Comparison of ENCODE assay signal across 20 cellular contexts in genomic region chr1:165539306-165539705, GRCh38. TPM values are rescaled to one million over a fixed set of nuclear protein-coding genes. Genes with fewer than 3 reads are reported as not detected.
DNase-seq lines count a peak whose midpoint lies in the region; ATAC-seq, FAIRE-seq and TF ChIP-seq lines count a peak whose summit lies in the region.
"Had no signal": no experiment of that assay in that cellular context is flagged by ENCODE, and none has a peak within 500 bp of the region (broad histone marks: within the 10 kb centered on the region; RNA-seq: fewer than 3 reads in every experiment).

No MANE protein-coding gene starts in this region.

- peak; percentile 28 for ATAC-seq in Right ventricle myocardium inferior
- peak in 2 of 4 donors; percentile 37 to 48 for ATAC-seq in heart left ventricle
- no peak for ATAC-seq in mucosa of descending colon
- ATAC-seq in gastroesophageal sphincter: no peak

- H3F3A ChIP-seq in PC-9 (ENCODE audit: insufficient read depth, low read depth): 0 out of 2 replicates have a peak, but pooled peaks cover 4% of the 10 kb centered on the region

- peaks cover 4 to 17% (median 8%) of the 10 kb centered on the region in 3 donors for H3K27me3 Mint-ChIP-seq in immature natural killer cell (ENCODE audit: low read depth in 3 of 3)

- H3K27me3 ChIP-seq in PC-9 (ENCODE audit: insufficient read depth, low read depth): 0 out of 2 replicates have a peak, but pooled peaks cover under 1% of the 10 kb centered on the region
- H3K27me3 ChIP-seq in heart left ventricle: peaks cover 0 to under 1% (median 0%) of the 10 kb centered on the region in 9 donors
- H3K27me3 ChIP-seq in gastroesophageal sphincter: peaks cover 3% of the 10 kb centered on the region
- H3K27me3 ChIP-seq: colonic mucosa, SJCRH30 had no signal

- H2AFZ ChIP-seq in PC-9: no peak overlapping the region
- H2AFZ ChIP-seq: parathyroid adenoma had no signal

- FAIRE-seq in urothelium cell line (lab: Jason Lieb, UNC): no peak

- no peaks in the 10 kb centered on the region for H3K9me2 ChIP-seq in PC-9 (ENCODE audit: insufficient read depth)

- no TSS peak for BruUV-seq in PC-9 (replicated peaks; lab: Mats Ljungman, UMichigan)

- no peaks in the 10 kb centered on the region for H3K4me1 Mint-ChIP-seq in immature natural killer cell

- intact Hi-C loops in Right ventricle myocardium inferior (cut with DNase I) (no loop called here), cardiac septum (cut with DNase I) (no loop called here), PC-9 (cut with micrococcal nuclease; ENCODE audit: unreplicated experiment) (no loop called here), heart left ventricle (cut with DNase I) (loop anchor here in 1 of 10 donors (5.0 kb wide), 1 partner anchor 87 kb away; no protein-coding TSS in a partner anchor), mucosa of descending colon (cut with DNase I, micrococcal nuclease) (no loop called here)

- no peak overlapping the region for H3K4me3 Mint-ChIP-seq in immature natural killer cell
- H3K4me3 Mint-ChIP-seq: H9 had no signal

- no peak for TF ChIP-seq CTCF in PC-9 (conservative IDR thresholded peaks at IDR 0.05)
- no peak for TF ChIP-seq CTCF in heart left ventricle (IDR thresholded peaks at IDR 0.05)
- no peak for TF ChIP-seq CTCF in mucosa of descending colon (IDR thresholded peaks at IDR 0.05)
- no peak for TF ChIP-seq CTCF in gastroesophageal sphincter (IDR thresholded peaks at IDR 0.05)

- no peak for TF ChIP-seq EP300 in gastroesophageal sphincter (IDR thresholded peaks at IDR 0.05)

- WGBS in heart left ventricle, 4 donors: 54 to 69% (median 67%) methylated on average over 4 of the region's 4 CpGs
- 86 to 96% methylated on average over 4 of the region's 4 CpGs for WGBS in gastroesophageal sphincter (ENCODE audit: low coverage in 1 of 2), 2 donors

- H3K4me2 ChIP-seq in PC-9: peak overlapping the region; percentile 46

- no peak overlapping the region for H3K27ac ChIP-seq in PC-9
- H3K27ac ChIP-seq in heart left ventricle: peak overlapping the region in 10 of 12 donors; percentile 35 to 87 (median 70)
- no peak overlapping the region for H3K27ac ChIP-seq in gastroesophageal sphincter
- H3K27ac ChIP-seq: colonic mucosa, HL-60, parathyroid adenoma, SJCRH30 had no signal

- H4K20me1 ChIP-seq in PC-9 (ENCODE audit: insufficient read depth): no peaks in the 10 kb centered on the region

- POLR2A ChIA-PET in PC-9 (lab: Charles Lee; ENCODE audit: unreplicated experiment): interaction anchor here (0.5 kb wide), 1 partner anchor 372 kb away, joined by 4 read pairs; no protein-coding TSS in a partner anchor

- H3K36me3 Mint-ChIP-seq in immature natural killer cell: no peaks in the 10 kb centered on the region

- no peak overlapping the region for H3K27ac Mint-ChIP-seq in immature natural killer cell
- H3K27ac Mint-ChIP-seq: activated T-helper 2 cell treated with anti-CD3 and anti-CD28 coated beads, Interferon-gamma antibody, Interleukin-2, Interleukin-4, amounts not matched to agents 10 μg/mL and 5 μg/mL and 100 μg/mL, durations not matched to agents 14 hours and 24 hours and 36 hours; H9 had no signal

- H3K36me3 ChIP-seq in PC-9 (ENCODE audit: low read depth) (no peaks in the 10 kb centered on the region), heart left ventricle (no peaks in the 10 kb centered on the region), mucosa of descending colon (ENCODE audit: low read depth) (no peaks in the 10 kb centered on the region), gastroesophageal sphincter (no peaks in the 10 kb centered on the region)
- H3K36me3 ChIP-seq: colonic mucosa, SJCRH30, thoracic aorta had no signal

- H3K4me1 ChIP-seq in PC-9 (replicated peaks; ENCODE audit: insufficient read depth) (peaks cover 11% of the 10 kb centered on the region), heart left ventricle (peaks cover 0 to 38% (median 21%) of the 10 kb centered on the region in 12 donors), mucosa of descending colon (ENCODE audit: low read depth) (no peaks in the 10 kb centered on the region), gastroesophageal sphincter (peaks cover 0 to 13% (median 5%) of the 10 kb centered on the region in 3 donors)
- H3K4me1 ChIP-seq: colonic mucosa had no signal

- DNase-seq in Right ventricle myocardium inferior (ENCODE audit: missing footprints) (no peak), cardiac septum (ENCODE audit: low spot score) (no peak), PC-9 (peak; percentile 39 to 90), heart left ventricle (no peak), urothelium cell line (ENCODE audit: low spot score) (peak; percentile 21), immature natural killer cell (no peak), mucosa of descending colon (no peak)
- DNase-seq: activated CD4-positive, alpha-beta T cell treated with anti-CD3 and anti-CD28 coated beads, Interleukin-2, amount 50 U/mL, for 48 hours; amniotic stem cell; colonic mucosa; DMS 273 treated with DMSO at 0.1 percent for 48 hours; H9; midbrain had no signal

- no peaks in the 10 kb centered on the region for H3K79me2 ChIP-seq in PC-9 (ENCODE audit: low read depth)
- H3K79me2 ChIP-seq: parathyroid adenoma had no signal

- H3K9me3 ChIP-seq in PC-9 (ENCODE audit: insufficient read depth, low read depth): no peaks in the 10 kb centered on the region
- no peaks in the 10 kb centered on the region for H3K9me3 ChIP-seq in heart left ventricle
- no peaks in the 10 kb centered on the region for H3K9me3 ChIP-seq in mucosa of descending colon
- no peaks in the 10 kb centered on the region for H3K9me3 ChIP-seq in gastroesophageal sphincter
- H3K9me3 ChIP-seq: colonic mucosa, SJCRH30, thoracic aorta had no signal

- H3K4me3 ChIP-seq in PC-9 (no peak overlapping the region), heart left ventricle (no peak overlapping the region), mucosa of descending colon (no peak overlapping the region), gastroesophageal sphincter (no peak overlapping the region)
- H3K4me3 ChIP-seq: colonic mucosa, SJCRH30, thoracic aorta had no signal

- no peak for TF ChIP-seq POLR2A in heart left ventricle (IDR thresholded peaks at IDR 0.05)
- no peak for TF ChIP-seq POLR2A in gastroesophageal sphincter (IDR thresholded peaks at IDR 0.05)

- H3K9me3 Mint-ChIP-seq in immature natural killer cell: peaks cover 0 to 1% (median 0%) of the 10 kb centered on the region in 6 donors
- H3K9me3 Mint-ChIP-seq: activated T-helper 2 cell treated with anti-CD3 and anti-CD28 coated beads, Interferon-gamma antibody, Interleukin-2, Interleukin-4, amounts not matched to agents 10 μg/mL and 5 μg/mL and 100 μg/mL, durations not matched to agents 14 hours and 24 hours and 36 hours; H9 had no signal

- CTCF ChIA-PET in PC-9 (lab: Charles Lee): no interaction called here

RNA-seq across cellular contexts. Expression of gene LRRC52, which starts 4.5 kb away (rescaled TPM):
- total RNA-seq in Right ventricle myocardium inferior (0.30 TPM), cardiac septum (not detected), PC-9 (2021) (not detected in 2 replicates), heart left ventricle (1 to 10 TPM in 1 of 9 donors, under 1 TPM in 4, not detected in 4; 0.17 to 1.0 (median 0.44) TPM), mucosa of descending colon (under 1 TPM in 1 of 3 donors, not detected in 2; 0.22 TPM), gastroesophageal sphincter (not detected)
- polyA plus RNA-seq in heart left ventricle (under 1 TPM; 0.12 to 0.15 TPM), immature natural killer cell (not detected)
- total RNA-seq: activated T-helper 2 cell treated with anti-CD3 and anti-CD28 coated beads, Interferon-gamma antibody, Interleukin-2, Interleukin-4, amounts not matched to agents 10 μg/mL and 5 μg/mL and 100 μg/mL, durations not matched to agents 14 hours and 24 hours and 36 hours; colonic mucosa; H9; SJCRH30; thoracic aorta had no signal
- polyA plus RNA-seq: AG04450 had no signal

Comparison
In these comparisons a context has a peak if more than half of its experiments do, and no peak if none do; other contexts are left out.
1. DNase-seq: peak in PC-9 (2 of 2) and urothelium cell line (single experiment); none in Right ventricle myocardium inferior (single experiment), cardiac septum (single experiment), heart left ventricle (0 of 5), immature natural killer cell (0 of 3) and mucosa of descending colon (0 of 3).
2. H3K27ac ChIP-seq: peak in heart left ventricle (10 of 12); none in PC-9 (single experiment) and gastroesophageal sphincter (0 of 4).